Comparison of ENCODE assay signal across 15 cellular contexts in genomic region chr5:103262422-103262871, GRCh38. TPM values are rescaled to one million over a fixed set of nuclear protein-coding genes. Genes with fewer than 3 reads are reported as not detected.
DNase-seq lines count a peak whose midpoint lies in the region; ATAC-seq and TF ChIP-seq lines count a peak whose summit lies in the region.
"Had no signal": no experiment of that assay in that cellular context is flagged by ENCODE, and none has a peak within 500 bp of the region (broad histone marks: within the 10 kb centered on the region; RNA-seq: fewer than 3 reads in every experiment).

No MANE protein-coding gene starts in this region.

- intact Hi-C loops in PC-9 (cut with micrococcal nuclease; ENCODE audit: unreplicated experiment), result no loop called here

- H3K4me3 Mint-ChIP-seq in T-helper 2 cell treated with Interferon-gamma antibody and Interleukin-4, amounts not matched to agents 5 μg/mL and 100 μg/mL, for 36 hours, result no peak overlapping the region

- H3K4me3 ChIP-seq in PC-9 (peak overlapping the region; percentile 25; the same call in 1 of the 2 replicates), fibroblast of lung (replicated peaks in 1 of 4; ENCODE audit: control extremely low read depth in 1 of 4, insufficient read depth in 1 of 4, low read depth in 3 of 4, low read length in 4 of 4) (no peak overlapping the region), smooth muscle cell (no peak overlapping the region)

- H3K9me3 ChIP-seq in PC-9 (ENCODE audit: insufficient read depth, low read depth), result 0 out of 2 replicates have a peak, but pooled peaks cover 6% of the 10 kb centered on the region
- H3K9me3 ChIP-seq in fibroblast of lung (ENCODE audit: control insufficient read depth, insufficient read depth, low read depth, low read length), result no peaks in the 10 kb centered on the region
- no peaks in the 10 kb centered on the region for H3K9me3 ChIP-seq in smooth muscle cell (replicated peaks; ENCODE audit: low read depth)

- no peaks in the 10 kb centered on the region for H3K9me3 Mint-ChIP-seq in T-helper 2 cell treated with Interferon-gamma antibody and Interleukin-4, amounts not matched to agents 5 μg/mL and 100 μg/mL, for 36 hours
- H3K9me3 Mint-ChIP-seq: activated naive CD4-positive, alpha-beta T cell treated with anti-CD3 and anti-CD28 coated beads, Interleukin-2, amount 50 U/mL, for 72 hours; T-helper 1 cell treated with Interleukin-12 subunit alpha and Interleukin-12 subunit beta and Interleukin-4 antibody, amounts not matched to agents 30 μg/mL and 1 μg/mL, for 36 hours had no signal

- CTCF ChIA-PET in PC-9 (lab: Charles Lee), result no interaction called here

- DNase-seq in NCI-H510A treated with DMSO at 0.1 percent for 48 hours (lab: John Stamatoyannopoulos, UW), result peak; percentile 8
- DNase-seq in NCI-H510A (lab: John Stamatoyannopoulos, UW), result no peak
- DNase-seq in PC-9, result peak in 1 of 2 experiments; percentile 50
- DNase-seq in fibroblast of lung (ENCODE audit: low read depth in 2 of 2), result peak; percentile 7 to 66
- DNase-seq in smooth muscle cell (lab: John Stamatoyannopoulos, UW; ENCODE audit: unreplicated experiment), result no peak
- DNase-seq in T-helper 2 cell treated with Interferon-gamma antibody and Interleukin-4, amounts not matched to agents 5 μg/mL and 100 μg/mL, for 36 hours (ENCODE audit: low spot score), result no peak
- no peak for DNase-seq in foreskin keratinocyte
- DNase-seq: activated CD8-positive, alpha-beta memory T cell treated with anti-CD3 and anti-CD28 coated beads for 24 hours; mammary epithelial cell; NCI-H1930; substantia nigra had no signal

- H3K36me3 Mint-ChIP-seq in T-helper 2 cell treated with Interferon-gamma antibody and Interleukin-4, amounts not matched to agents 5 μg/mL and 100 μg/mL, for 36 hours (ENCODE audit: low read depth), result peaks cover 2% of the 10 kb centered on the region

- no TSS peak for BruUV-seq in PC-9 (replicated peaks; lab: Mats Ljungman, UMichigan)

- peak overlapping the region; percentile 78 for H3K4me2 ChIP-seq in PC-9
- peak overlapping the region; percentile 15 for H3K4me2 ChIP-seq in fibroblast of lung (ENCODE audit: extremely low read depth, insufficient read depth, low read length)
- peak overlapping the region; percentile 38 for H3K4me2 ChIP-seq in smooth muscle cell

- H3K27ac ChIP-seq in PC-9, result peak overlapping the region; percentile 56
- no peak overlapping the region for H3K27ac ChIP-seq in fibroblast of lung (ENCODE audit: insufficient read depth, low read length)
- no peak overlapping the region for H3K27ac ChIP-seq in smooth muscle cell (ENCODE audit: low read depth)
- H3K27ac ChIP-seq in foreskin keratinocyte, result no peak overlapping the region

- ATAC-seq in foreskin keratinocyte, result no peak
- ATAC-seq in GM19324 (IDR thresholded peaks at IDR 0.05; ENCODE audit: low FRiP score, unreplicated experiment), result no peak
- ATAC-seq: activated naive CD4-positive, alpha-beta T cell treated with anti-CD3 and anti-CD28 coated beads, Interleukin-2, amount 50 U/mL, for 72 hours; HepG2 had no signal

- H3F3A ChIP-seq in PC-9 (ENCODE audit: insufficient read depth, low read depth) (no peaks in the 10 kb centered on the region; the same call in 1 of the 2 replicates), smooth muscle cell (ENCODE audit: low read depth) (peaks cover 3% of the 10 kb centered on the region)

- TF ChIP-seq CTCF in PC-9 (conservative IDR thresholded peaks at IDR 0.05) (no peak), fibroblast of lung (conservative IDR thresholded peaks at IDR 0.05 in 1 of 2, IDR thresholded peaks at IDR 0.05 in 1 of 2; ENCODE audit: low read depth in 1 of 2, low read length in 2 of 2) (no peak), smooth muscle cell (IDR thresholded peaks at IDR 0.05; ENCODE audit: borderline replicate concordance, insufficient read depth, poor library complexity, severe bottlenecking) (no peak), foreskin keratinocyte (conservative IDR thresholded peaks at IDR 0.05) (no peak)

- H3K9ac ChIP-seq in fibroblast of lung (ENCODE audit: insufficient read depth, low read length) (no peak overlapping the region), smooth muscle cell (ENCODE audit: low read depth) (no peak overlapping the region)

- H4K20me1 ChIP-seq in PC-9 (ENCODE audit: insufficient read depth) (no peaks in the 10 kb centered on the region), fibroblast of lung (ENCODE audit: control insufficient read depth, extremely low read depth, insufficient read depth, low read length) (no peaks in the 10 kb centered on the region), smooth muscle cell (ENCODE audit: low read depth) (peaks cover 52% of the 10 kb centered on the region)

- 91% methylated on average over 1 of the region's 1 CpG for WGBS in smooth muscle cell (ENCODE audit: low lambda C conversion rate)

- POLR2A ChIA-PET in PC-9 (lab: Charles Lee; ENCODE audit: unreplicated experiment), result interaction anchor here (0.5 kb wide), 1 partner anchor 210 kb away, joined by 9 read pairs; no protein-coding TSS in a partner anchor

- no peaks in the 10 kb centered on the region for H3K27me3 ChIP-seq in PC-9 (ENCODE audit: insufficient read depth, low read depth)
- no peaks in the 10 kb centered on the region for H3K27me3 ChIP-seq in fibroblast of lung (ENCODE audit: control insufficient read depth, insufficient read depth, low read length)
- H3K27me3 ChIP-seq in smooth muscle cell (ENCODE audit: low read depth), result no peaks in the 10 kb centered on the region
- H3K27me3 ChIP-seq in foreskin keratinocyte, result no peaks in the 10 kb centered on the region

- H3K79me2 ChIP-seq in PC-9 (ENCODE audit: low read depth) (peaks cover 83% of the 10 kb centered on the region), fibroblast of lung (ENCODE audit: control insufficient read depth, insufficient read depth, low read length) (peaks cover 50% of the 10 kb centered on the region), smooth muscle cell (ENCODE audit: low read depth) (peaks cover 77% of the 10 kb centered on the region)

- H3K4me1 ChIP-seq in PC-9 (replicated peaks; ENCODE audit: insufficient read depth) (peaks cover 35% of the 10 kb centered on the region), fibroblast of lung (ENCODE audit: control insufficient read depth, extremely low read depth, insufficient read depth, low read length) (peaks cover 2% of the 10 kb centered on the region), smooth muscle cell (ENCODE audit: low read depth) (peaks cover 10% of the 10 kb centered on the region), foreskin keratinocyte (peaks cover 13% of the 10 kb centered on the region)

- H2AFZ ChIP-seq in PC-9 (no peak overlapping the region), fibroblast of lung (ENCODE audit: low read length) (no peak overlapping the region), smooth muscle cell (ENCODE audit: low read depth) (no peak overlapping the region)

- peaks cover 2% of the 10 kb centered on the region for H3K27me3 Mint-ChIP-seq in T-helper 2 cell treated with Interferon-gamma antibody and Interleukin-4, amounts not matched to agents 5 μg/mL and 100 μg/mL, for 36 hours (ENCODE audit: low read depth)

- H3K27ac Mint-ChIP-seq in T-helper 2 cell treated with Interferon-gamma antibody and Interleukin-4, amounts not matched to agents 5 μg/mL and 100 μg/mL, for 36 hours, result no peak overlapping the region
- H3K27ac Mint-ChIP-seq: activated naive CD4-positive, alpha-beta T cell treated with anti-CD3 and anti-CD28 coated beads, Interleukin-2, amount 50 U/mL, for 72 hours; T-helper 1 cell treated with Interleukin-12 subunit alpha and Interleukin-12 subunit beta and Interleukin-4 antibody, amounts not matched to agents 30 μg/mL and 1 μg/mL, for 36 hours had no signal

- H3K4me1 Mint-ChIP-seq in T-helper 2 cell treated with Interferon-gamma antibody and Interleukin-4, amounts not matched to agents 5 μg/mL and 100 μg/mL, for 36 hours (ENCODE audit: low read depth), result peaks cover 29% of the 10 kb centered on the region

- no peaks in the 10 kb centered on the region for H3K9me2 ChIP-seq in PC-9 (ENCODE audit: insufficient read depth)

- H3K36me3 ChIP-seq in PC-9 (ENCODE audit: low read depth) (peaks cover 15% of the 10 kb centered on the region), fibroblast of lung (ENCODE audit: control insufficient read depth, insufficient read depth, low read length) (no peaks in the 10 kb centered on the region), smooth muscle cell (ENCODE audit: low read depth) (no peaks in the 10 kb centered on the region)

RNA-seq across cellular contexts. Expression of gene MACIR, which starts 3.9 kb away (rescaled TPM):
- total RNA-seq in PC-9 (2021) (21.0 and 28.4 TPM in 2 replicates), fibroblast of lung (3.5 and 3.9 TPM in 2 replicates), smooth muscle cell (24.0 and 24.7 TPM in 2 replicates), foreskin keratinocyte (11.3 and 11.4 TPM in 2 replicates)
- polyA plus RNA-seq in fibroblast of lung (5.5 and 7.3 TPM in 2 replicates), smooth muscle cell (6.7 and 22.7 TPM in 2 replicates), foreskin keratinocyte (5.4 and 6.3 TPM in 2 replicates)
- 5.9 and 7.1 TPM in 2 replicates for polyA plus RNA-seq in fibroblast of lung (2012)
- polyA minus RNA-seq in fibroblast of lung (ENCODE audit: low replicate concordance), result 3.4 and 5.5 TPM in 2 replicates

Comparison
In these comparisons a context has a peak if more than half of its experiments do, and no peak if none do; other contexts are left out.
1. DNase-seq: peak in NCI-H510A treated with DMSO at 0.1 percent for 48 hours (single experiment) and fibroblast of lung (2 of 2); none in NCI-H510A (single experiment), smooth muscle cell (single experiment), T-helper 2 cell treated with Interferon-gamma antibody and Interleukin-4, amounts not matched to agents 5 μg/mL and 100 μg/mL, for 36 hours (single experiment) and foreskin keratinocyte (0 of 2).
2. H3K4me2 ChIP-seq: peak in every context shown above with its lines; median percentile 78 in PC-9; 38 in smooth muscle cell; 15 in fibroblast of lung.